1 cellular context compared by ENCODE assay signal in genomic region chr1:20696397-20697333, GRCh38.
TF ChIP-seq lines count a peak whose summit lies in the region.

No MANE protein-coding gene starts in this region.

TF ChIP-seq in HepG2, 621 proteins besides CTCF, POLR2A, EP300 and RAD21 (continued from another document and continues in another):
- TF ChIP-seq ZNF597 (CRISPR knock-in tag; IDR thresholded peaks at IDR 0.05) = 0 out of 2 replicates have a peak, but pooled peaks have one; percentile 24
- TF ChIP-seq KLF9 (CRISPR knock-in tag; IDR thresholded peaks at IDR 0.05; ENCODE audit: low read depth) = no peak
- TF ChIP-seq CBX2 (IDR thresholded peaks at IDR 0.05; ENCODE audit: low read depth, low read length) = no peak
- TF ChIP-seq CBX2 (CRISPR knock-in tag; IDR thresholded peaks at IDR 0.05; ENCODE audit: low read depth) = 0 out of 2 replicates have a peak, but pooled peaks have one; percentile 24
- no peak for TF ChIP-seq ZNF710 (CRISPR knock-in tag; IDR thresholded peaks at IDR 0.05; ENCODE audit: borderline replicate concordance)
- no peak for TF ChIP-seq PRDM4 (CRISPR knock-in tag; IDR thresholded peaks at IDR 0.05; ENCODE audit: borderline replicate concordance)
- no peak for TF ChIP-seq BATF2 (CRISPR knock-in tag; IDR thresholded peaks at IDR 0.05)
- TF ChIP-seq SMARCC2 (IDR thresholded peaks at IDR 0.05) = no peak
- TF ChIP-seq SOX13 (IDR thresholded peaks at IDR 0.05) = no peak
- no peak for TF ChIP-seq SOX13 (CRISPR knock-in tag; conservative IDR thresholded peaks at IDR 0.05 in 1 of 2, IDR thresholded peaks at IDR 0.05 in 1 of 2)
- TF ChIP-seq ATF2 (CRISPR knock-in tag; IDR thresholded peaks at IDR 0.05) = 0 out of 2 replicates have a peak, but pooled peaks have one; percentile 34
- no peak for TF ChIP-seq MZF1 (CRISPR knock-in tag; IDR thresholded peaks at IDR 0.05; ENCODE audit: borderline replicate concordance)
- TF ChIP-seq ZNF598 (CRISPR knock-in tag; IDR thresholded peaks at IDR 0.05; ENCODE audit: borderline replicate concordance) = peak; percentile 55; the same call in 1 of the 2 replicates
- TF ChIP-seq TFDP1 (CRISPR knock-in tag; IDR thresholded peaks at IDR 0.05; ENCODE audit: borderline replicate concordance) = peak; percentile 84; the same call in 1 of the 2 replicates
- 0 out of 2 replicates have a peak, but pooled peaks have one; percentile 32 for TF ChIP-seq ARNTL (CRISPR knock-in tag; IDR thresholded peaks at IDR 0.05)
- TF ChIP-seq ZNF142 (CRISPR knock-in tag; IDR thresholded peaks at IDR 0.05) = no peak; the same call in 1 of the 2 replicates
- TF ChIP-seq ZNF350 (CRISPR knock-in tag; IDR thresholded peaks at IDR 0.05; ENCODE audit: borderline replicate concordance, low read depth) = peak; percentile 53
- no peak for TF ChIP-seq ZNF24 (IDR thresholded peaks at IDR 0.05)
- TF ChIP-seq ZNF512B (CRISPR knock-in tag; IDR thresholded peaks at IDR 0.05; ENCODE audit: borderline replicate concordance) = no peak
- TF ChIP-seq ATF3 (CRISPR knock-in tag; IDR thresholded peaks at IDR 0.05) = 0 out of 2 replicates have a peak, but pooled peaks have one; percentile 14
- peak; percentile 67 to 73; a peak in 3 of 4 replicates for TF ChIP-seq HMGXB4 (CRISPR knock-in tag; IDR thresholded peaks at IDR 0.05; ENCODE audit: borderline replicate concordance in 1 of 2, low read depth in 1 of 2)
- TF ChIP-seq PRPF4 (IDR thresholded peaks at IDR 0.05; ENCODE audit: low read depth, low read length, poor library complexity, severe bottlenecking) = no peak
- peak; percentile 94 for TF ChIP-seq STAG1 (CRISPR knock-in tag; IDR thresholded peaks at IDR 0.05)
- no peak for TF ChIP-seq ZNF235 (CRISPR knock-in tag; IDR thresholded peaks at IDR 0.05; ENCODE audit: borderline replicate concordance)
- 0 out of 2 replicates have a peak, but pooled peaks have one; percentile 57 for TF ChIP-seq BORCS8-MEF2B (CRISPR knock-in tag; IDR thresholded peaks at IDR 0.05)
- TF ChIP-seq PHB2 (IDR thresholded peaks at IDR 0.05; ENCODE audit: partially characterized antibody) = no peak
- peak; percentile 15; the same call in 1 of the 2 replicates for TF ChIP-seq MAZ (IDR thresholded peaks at IDR 0.05; ENCODE audit: borderline replicate concordance, low read depth, low read length)
- peak; percentile 82; the same call in 1 of the 2 replicates for TF ChIP-seq MAZ (CRISPR knock-in tag; IDR thresholded peaks at IDR 0.05; ENCODE audit: low read depth)
- TF ChIP-seq HMGA1 (CRISPR knock-in tag; conservative IDR thresholded peaks at IDR 0.05) = no peak
- no peak for TF ChIP-seq ZNF329 (CRISPR knock-in tag; IDR thresholded peaks at IDR 0.05; ENCODE audit: low read depth)
- TF ChIP-seq ZNF672 (CRISPR knock-in tag; IDR thresholded peaks at IDR 0.05) = no peak
- peak; percentile 29; the same call in 1 of the 2 replicates for TF ChIP-seq FOXA3 (CRISPR knock-in tag; IDR thresholded peaks at IDR 0.05)
- peak; percentile 45; the same call in 1 of the 2 replicates for TF ChIP-seq MYPOP (CRISPR knock-in tag; IDR thresholded peaks at IDR 0.05)
